Comparison of ENCODE assay signal across 10 cellular contexts in the genomic region with DNA sequence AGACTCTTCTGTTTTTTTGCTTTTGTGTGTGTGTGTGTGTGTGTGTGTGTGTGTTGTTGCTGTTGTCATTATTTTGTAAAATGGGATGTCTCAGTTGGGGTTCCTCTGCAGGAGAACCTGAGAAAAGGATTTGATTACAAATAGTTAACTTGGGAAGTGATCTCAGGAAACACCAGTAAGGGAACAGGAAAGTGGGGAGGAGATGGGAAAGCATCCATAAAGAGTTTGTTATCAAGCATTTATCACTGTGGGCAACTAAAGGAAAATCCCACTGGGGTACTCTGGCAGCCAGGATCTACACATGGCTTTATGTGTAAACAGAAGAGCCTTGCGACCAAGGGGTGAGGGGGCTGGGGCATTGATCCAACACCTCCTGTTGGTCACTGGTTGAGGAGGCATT.
"Had no signal": no experiment of that assay in that cellular context is flagged by ENCODE, and none has a peak within 500 bp of the region (broad histone marks: within the 10 kb centered on the region; RNA-seq: fewer than 3 reads in every experiment).

No MANE protein-coding gene starts in this region.

- H3K4me3 Mint-ChIP-seq: H9, HFFc6 had no signal

- H3K9me3 ChIP-seq: HAP-1 had no signal

- H3K4me3 ChIP-seq: GM23248, HAP-1 had no signal

- ATAC-seq: HCT116 had no signal

- H3K27ac ChIP-seq: GM23248 had no signal

- FAIRE-seq: H1, H54 had no signal

- H3K9ac ChIP-seq: GM23248 had no signal

- H3K27ac Mint-ChIP-seq: HFFc6 had no signal

- H2AFZ ChIP-seq: GM23248 had no signal

- DNase-seq: GM23248, GOT3, H7, H9, HCEC 1CT, HFFc6 had no signal

- H3K4me1 ChIP-seq: HAP-1 had no signal

- H3K36me3 ChIP-seq: HAP-1 had no signal

- H3K9me3 Mint-ChIP-seq: H9, HFFc6 had no signal
